Comparison of ENCODE assay signal across 22 cellular contexts in genomic region chr20:51340451-51340840, GRCh38.
DNase-seq lines count a peak whose midpoint lies in the region; ATAC-seq, FAIRE-seq and TF ChIP-seq lines count a peak whose summit lies in the region.
"Had no signal": no experiment of that assay in that cellular context is flagged by ENCODE, and none has a peak within 500 bp of the region (broad histone marks: within the 10 kb centered on the region; RNA-seq: fewer than 3 reads in every experiment).

No MANE protein-coding gene starts in this region.

- POLR2A ChIA-PET in SK-N-SH (lab: Yijun Ruan, JAX) (no interaction called here), GM12878 (lab: Charles Lee) (no interaction called here)

- H3K36me3 ChIP-seq in SK-N-SH (replicated peaks in 1 of 2; ENCODE audit: control insufficient read depth in 1 of 2, insufficient read depth in 2 of 2, low read length in 1 of 2) = no peaks in the 10 kb centered on the region
- H3K36me3 ChIP-seq in GM12878 (ENCODE audit: control insufficient read depth in 2 of 2, insufficient read depth in 2 of 2, low read length in 1 of 2) = no peaks in the 10 kb centered on the region
- H3K36me3 ChIP-seq in mesenchymal stem cell (ENCODE audit: control insufficient read depth in 1 of 2, insufficient read depth in 2 of 2, low read depth in 1 of 2, low read length in 2 of 2) = no peaks in the 10 kb centered on the region
- H3K36me3 ChIP-seq: neutrophil had no signal

- H3K27me3 ChIP-seq in SK-N-SH (ENCODE audit: insufficient read depth) = no peaks in the 10 kb centered on the region
- no peaks in the 10 kb centered on the region; a peak in 1 of 4 replicates for H3K27me3 ChIP-seq in GM12878 (replicated peaks in 1 of 2; ENCODE audit: control insufficient read depth in 2 of 2, insufficient read depth in 2 of 2, low read length in 1 of 2)
- H3K27me3 ChIP-seq in mesenchymal stem cell (ENCODE audit: control insufficient read depth in 1 of 2, insufficient read depth in 1 of 2, low read length in 2 of 2) = no peaks in the 10 kb centered on the region
- H3K27me3 ChIP-seq: body of pancreas had no signal

- in situ Hi-C loops in GM12878 (cut with MboI) = no loop called here

- H2BK12ac ChIP-seq in mesenchymal stem cell (ENCODE audit: low read length in 2 of 2) = no peak overlapping the region

- no peak overlapping the region for H4K8ac ChIP-seq in mesenchymal stem cell (ENCODE audit: low read length)

- H2AFZ ChIP-seq in SK-N-SH (ENCODE audit: low read depth) (no peak overlapping the region), GM12878 (ENCODE audit: control insufficient read depth, low read depth, low read length) (no peak overlapping the region), mesenchymal stem cell (ENCODE audit: low read depth, low read length) (no peak overlapping the region)

- H4K91ac ChIP-seq in mesenchymal stem cell (ENCODE audit: low read length) = no peak overlapping the region

- no TSS peak for BruUV-seq in GM12878 (replicated peaks; lab: Mats Ljungman, UMichigan)

- H3K9me2 ChIP-seq in SK-N-SH = no peaks in the 10 kb centered on the region

- TF ChIP-seq EP300 in SK-N-SH (IDR thresholded peaks at IDR 0.05; ENCODE audit: borderline replicate concordance in 1 of 2, low read depth in 1 of 2, low read length in 1 of 2) (no peak), GM12878 (IDR thresholded peaks at IDR 0.05; ENCODE audit: borderline replicate concordance in 1 of 2, control insufficient read depth in 1 of 2, low read depth in 2 of 2, low read length in 2 of 2) (no peak)

- H3K4me3 ChIP-seq in SK-N-SH (ENCODE audit: low read depth in 2 of 2, low read length in 1 of 2) = no peak overlapping the region
- H3K4me3 ChIP-seq in GM12878 = no peak overlapping the region
- no peak overlapping the region for H3K4me3 ChIP-seq in mesenchymal stem cell (ENCODE audit: insufficient read depth in 1 of 2, low read depth in 1 of 2, low read length in 2 of 2)
- H3K4me3 ChIP-seq: body of pancreas had no signal

- no peak overlapping the region for H2BK120ac ChIP-seq in mesenchymal stem cell (ENCODE audit: low read depth, low read length)

- peaks cover 7 to 13% of the 10 kb centered on the region in 2 donors for H3K9me3 Mint-ChIP-seq in stimulated activated naive B cell treated with anti-CD40 and anti-IgM and Interleukin-4, amounts not matched to agents 10 μg/mL and 1 μg/mL and 100 μg/mL, for 72 hours

- no peak for TF ChIP-seq POLR2A in GM12878 (IDR thresholded peaks at IDR 0.05; ENCODE audit: low read depth, low read length)

- H3F3A ChIP-seq in SK-N-SH (replicated peaks; ENCODE audit: insufficient read depth) = peaks cover 5% of the 10 kb centered on the region

- H3K9ac ChIP-seq in SK-N-SH = no peak overlapping the region
- no peak overlapping the region for H3K9ac ChIP-seq in GM12878 (ENCODE audit: control insufficient read depth, insufficient read depth, low read length)
- H3K9ac ChIP-seq in mesenchymal stem cell (ENCODE audit: low read length) = no peak overlapping the region

- TF ChIP-seq CTCF in SK-N-SH (IDR thresholded peaks at IDR 0.05) = no peak
- no peak for TF ChIP-seq CTCF in GM12878 (IDR thresholded peaks at IDR 0.05 in 2 of 3, conservative IDR thresholded peaks at IDR 0.05 in 1 of 3; ENCODE audit: control insufficient read depth in 2 of 3, extremely low read depth in 1 of 3, insufficient read depth in 1 of 3, low read depth in 3 of 3, low read length in 3 of 3)

- intact Hi-C loops in GM12878 (cut with micrococcal nuclease; ENCODE audit: unreplicated experiment) = no loop called here

- no peak for FAIRE-seq in GM12878 (lab: Jason Lieb, UNC)

- H3K14ac ChIP-seq in mesenchymal stem cell (ENCODE audit: low read length in 2 of 2) = no peak overlapping the region

- RAD21 ChIA-PET in GM12878 (lab: Charles Lee; ENCODE audit: unreplicated experiment) = no interaction called here

- no peak overlapping the region for H3K4ac ChIP-seq in mesenchymal stem cell (ENCODE audit: low read depth in 1 of 2, low read length in 2 of 2)

- H3K4me2 ChIP-seq in SK-N-SH (no peak overlapping the region), GM12878 (ENCODE audit: control insufficient read depth, insufficient read depth) (no peak overlapping the region), mesenchymal stem cell (ENCODE audit: low read length, poor library complexity, severe bottlenecking) (no peak overlapping the region)

- H2AK5ac ChIP-seq in mesenchymal stem cell (ENCODE audit: low read length, severe bottlenecking) = no peak overlapping the region

- CTCF ChIA-PET in SK-N-SH (lab: Yijun Ruan, JAX) (interaction anchor here (0.9 to 2.3 kb wide), 4 partner anchors 14 to 353 kb away, joined by 3 to 11 read pairs (median 7); no protein-coding TSS in a partner anchor), GM12878 (lab: Yijun Ruan, JAX) (no interaction called here)

- H3K18ac ChIP-seq in mesenchymal stem cell (ENCODE audit: low read depth in 1 of 2, low read length in 2 of 2) = no peak overlapping the region

- no peak for TF ChIP-seq RAD21 in SK-N-SH (IDR thresholded peaks at IDR 0.05; ENCODE audit: low read length)
- no peak for TF ChIP-seq RAD21 in GM12878 (IDR thresholded peaks at IDR 0.05; ENCODE audit: insufficient read depth, low read depth, low read length)

- H3K27ac ChIP-seq in SK-N-SH (ENCODE audit: low read depth in 2 of 2, low read length in 1 of 2) (no peak overlapping the region), GM12878 (ENCODE audit: control insufficient read depth, insufficient read depth) (no peak overlapping the region), mesenchymal stem cell (ENCODE audit: low read length, poor library complexity, severe bottlenecking) (no peak overlapping the region)
- H3K27ac ChIP-seq: body of pancreas, neutrophil had no signal

- H3K27ac Mint-ChIP-seq in stimulated activated naive B cell treated with anti-CD40 and anti-IgM and Interleukin-4, amounts not matched to agents 10 μg/mL and 1 μg/mL and 100 μg/mL, for 72 hours = no peak overlapping the region
- H3K27ac Mint-ChIP-seq: activated CD4-positive, alpha-beta memory T cell treated with anti-CD3 and anti-CD28 coated beads, Interleukin-2, amount 10 ng/mL, durations not matched to agents 7 days and 5 days; activated naive CD8-positive, alpha-beta T cell treated with anti-CD3 and anti-CD28 coated beads, Interleukin-2, amount 50 U/mL, for 24 hours; B cell; type B pancreatic cell had no signal

- peaks cover 3 to 9% of the 10 kb centered on the region in 2 donors for H3K36me3 Mint-ChIP-seq in stimulated activated naive B cell treated with anti-CD40 and anti-IgM and Interleukin-4, amounts not matched to agents 10 μg/mL and 1 μg/mL and 100 μg/mL, for 72 hours
- H3K36me3 Mint-ChIP-seq: type B pancreatic cell had no signal

- no peak overlapping the region for H2BK15ac ChIP-seq in mesenchymal stem cell (ENCODE audit: low read depth, poor library complexity, severe bottlenecking)

- H3K23ac ChIP-seq in mesenchymal stem cell (ENCODE audit: low read length in 2 of 2) = no peak overlapping the region

- SMC1A ChIA-PET in GM12878 (lab: Charles Lee; ENCODE audit: uncharacterized antibody, unreplicated experiment) = no interaction called here

- DNase-seq in SK-N-SH (no peak), M059J (ENCODE audit: low read depth) (peak; percentile 44), GM12878 (ENCODE audit: low read depth, low spot score) (no peak), mesenchymal stem cell (no peak), cerebellar cortex (ENCODE audit: low spot score) (no peak)
- DNase-seq in stimulated activated naive B cell treated with anti-CD40 and anti-IgM and Interleukin-4, amounts not matched to agents 10 μg/mL and 1 μg/mL and 100 μg/mL, for 72 hours = no peak
- DNase-seq: activated CD4-positive, alpha-beta memory T cell treated with anti-CD3 and anti-CD28 coated beads, Interleukin-2, amount 10 ng/mL, durations not matched to agents 7 days and 5 days; activated effector memory CD4-positive, alpha-beta T cell treated with anti-CD3 and anti-CD28 coated beads, Interleukin-2, amount 50 U/mL, for 16 hours; activated naive CD8-positive, alpha-beta T cell treated with anti-CD3 and anti-CD28 coated beads, Interleukin-2, amount 50 U/mL, for 24 hours; activated T-cell treated with anti-CD3 and anti-CD28 coated beads for 4 hours; body of pancreas; effector CD4-positive, alpha-beta T cell; head of caudate nucleus; KBM-7; left cardiac atrium; mammary epithelial cell; NCI-H526 had no signal

- ATAC-seq in SK-N-SH treated with all-trans-retinoic acid at 6 μM for 48 hours (no peak), GM12878 (peak; percentile 66), GM21717 (IDR thresholded peaks at IDR 0.05; ENCODE audit: unreplicated experiment) (no peak)
- peak; percentile 34 to 66 for ATAC-seq in stimulated activated naive B cell treated with anti-CD40 and anti-IgM and Interleukin-4, amounts not matched to agents 10 μg/mL and 1 μg/mL and 100 μg/mL, for 72 hours (replicated peaks)
- ATAC-seq: activated naive CD8-positive, alpha-beta T cell treated with anti-CD3 and anti-CD28 coated beads, Interleukin-2, amount 50 U/mL, for 24 hours; body of pancreas; left cardiac atrium had no signal

- peaks cover 1 to 3% of the 10 kb centered on the region in 2 donors for H3K4me1 Mint-ChIP-seq in stimulated activated naive B cell treated with anti-CD40 and anti-IgM and Interleukin-4, amounts not matched to agents 10 μg/mL and 1 μg/mL and 100 μg/mL, for 72 hours

- H3K79me2 ChIP-seq in SK-N-SH (ENCODE audit: insufficient read depth) (no peaks in the 10 kb centered on the region), GM12878 (ENCODE audit: control insufficient read depth, insufficient read depth, low read length) (no peaks in the 10 kb centered on the region)

- no peaks in the 10 kb centered on the region for H4K20me1 ChIP-seq in SK-N-SH (ENCODE audit: insufficient read depth)
- H4K20me1 ChIP-seq in GM12878 (ENCODE audit: control insufficient read depth, insufficient read depth) = no peaks in the 10 kb centered on the region

- H2BK5ac ChIP-seq in mesenchymal stem cell (ENCODE audit: low read depth, low read length, poor library complexity, severe bottlenecking) = no peak overlapping the region

- H3K27me3 Mint-ChIP-seq in stimulated activated naive B cell treated with anti-CD40 and anti-IgM and Interleukin-4, amounts not matched to agents 10 μg/mL and 1 μg/mL and 100 μg/mL, for 72 hours = peaks cover 34 to 35% of the 10 kb centered on the region in 2 donors

- H3K4me3 Mint-ChIP-seq in stimulated activated naive B cell treated with anti-CD40 and anti-IgM and Interleukin-4, amounts not matched to agents 10 μg/mL and 1 μg/mL and 100 μg/mL, for 72 hours = no peak overlapping the region
- H3K4me3 Mint-ChIP-seq: activated CD4-positive, alpha-beta memory T cell treated with anti-CD3 and anti-CD28 coated beads, Interleukin-2, amount 10 ng/mL, durations not matched to agents 7 days and 5 days; activated naive CD8-positive, alpha-beta T cell treated with anti-CD3 and anti-CD28 coated beads, Interleukin-2, amount 50 U/mL, for 24 hours; B cell; type B pancreatic cell had no signal

- no peaks in the 10 kb centered on the region for H3K9me3 ChIP-seq in SK-N-SH
- peaks cover 4% of the 10 kb centered on the region; the same call in 2 of the 3 replicates for H3K9me3 ChIP-seq in GM12878 (replicated peaks; ENCODE audit: control insufficient read depth, insufficient read depth, low read length)
- peaks cover 3% of the 10 kb centered on the region for H3K9me3 ChIP-seq in mesenchymal stem cell (ENCODE audit: control insufficient read depth, low read length)
- H3K9me3 ChIP-seq: body of pancreas, neutrophil had no signal

- H3K4me1 ChIP-seq in SK-N-SH (ENCODE audit: control insufficient read depth in 1 of 2, insufficient read depth in 2 of 2, low read depth in 1 of 2, low read length in 1 of 2) = peaks cover 3 to 4% of the 10 kb centered on the region in 2 experiments; a peak in 3 of 4 replicates
- H3K4me1 ChIP-seq in GM12878 (ENCODE audit: control insufficient read depth, insufficient read depth, low read length) = peaks cover 9% of the 10 kb centered on the region
- H3K4me1 ChIP-seq in mesenchymal stem cell (ENCODE audit: control insufficient read depth, insufficient read depth, low read depth, low read length) = peaks cover 6% of the 10 kb centered on the region
- H3K4me1 ChIP-seq: body of pancreas had no signal

- no peaks in the 10 kb centered on the region for H3K79me1 ChIP-seq in mesenchymal stem cell (replicated peaks; ENCODE audit: low read length, poor library complexity, severe bottlenecking)

Comparison
In these comparisons a context has a peak if more than half of its experiments do, and no peak if none do; other contexts are left out.
1. ATAC-seq: peak in GM12878 (single experiment) and stimulated activated naive B cell treated with anti-CD40 and anti-IgM and Interleukin-4, amounts not matched to agents 10 μg/mL and 1 μg/mL and 100 μg/mL, for 72 hours (2 of 2); none in SK-N-SH treated with all-trans-retinoic acid at 6 μM for 48 hours (single experiment) and GM21717 (single experiment).
2. Of the 26 proteins assayed by ChIP-seq in both GM12878 and SK-N-SH: peak only in GM12878: none; only in SK-N-SH: USF1; in both: PBX3; in neither: 24.